Comparison of ENCODE assay signal across 1 cellular context in the genomic region with DNA sequence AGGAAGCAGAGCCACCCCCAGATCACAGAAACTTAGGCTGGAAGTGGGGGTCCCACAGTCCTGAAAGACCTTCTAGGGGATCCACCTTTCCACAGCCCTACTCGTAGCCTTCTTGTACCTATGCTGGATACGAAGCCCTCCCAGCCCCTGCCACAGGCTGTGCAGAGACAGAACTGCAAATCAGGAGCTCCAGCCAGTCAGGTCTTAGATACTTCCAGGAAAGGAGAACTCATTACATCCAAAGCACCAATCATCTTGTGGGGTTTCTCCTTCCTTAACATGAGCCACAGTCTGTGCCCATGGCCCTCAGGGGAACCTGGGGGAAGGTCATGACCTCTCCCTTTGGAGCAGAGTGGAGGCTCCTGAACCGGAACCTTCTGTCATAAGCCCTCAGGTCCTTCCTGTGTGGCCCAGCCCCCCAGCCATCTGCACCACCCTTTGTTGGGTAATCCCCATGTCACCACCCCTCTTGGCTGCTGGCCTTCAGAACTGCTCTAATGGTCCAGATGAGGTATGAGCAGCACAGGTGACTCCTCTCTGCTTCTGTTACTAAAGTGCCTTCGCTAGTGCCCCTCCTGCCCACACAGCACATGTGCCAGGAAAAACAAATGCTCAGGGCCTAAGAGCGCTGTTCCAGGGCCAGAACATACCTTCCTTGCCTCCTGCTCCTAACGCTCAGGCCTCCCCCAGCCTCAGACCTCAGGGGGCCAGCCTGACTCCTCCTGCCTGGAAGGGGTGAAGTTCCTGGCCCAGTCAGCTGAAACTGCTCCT.
TF ChIP-seq lines count a peak whose summit lies in the region.

No MANE protein-coding gene starts in this region.

TF ChIP-seq in HepG2, 621 proteins besides CTCF, POLR2A, EP300 and RAD21 (continued from another document and continues in another):
- TF ChIP-seq, protein P1, sequence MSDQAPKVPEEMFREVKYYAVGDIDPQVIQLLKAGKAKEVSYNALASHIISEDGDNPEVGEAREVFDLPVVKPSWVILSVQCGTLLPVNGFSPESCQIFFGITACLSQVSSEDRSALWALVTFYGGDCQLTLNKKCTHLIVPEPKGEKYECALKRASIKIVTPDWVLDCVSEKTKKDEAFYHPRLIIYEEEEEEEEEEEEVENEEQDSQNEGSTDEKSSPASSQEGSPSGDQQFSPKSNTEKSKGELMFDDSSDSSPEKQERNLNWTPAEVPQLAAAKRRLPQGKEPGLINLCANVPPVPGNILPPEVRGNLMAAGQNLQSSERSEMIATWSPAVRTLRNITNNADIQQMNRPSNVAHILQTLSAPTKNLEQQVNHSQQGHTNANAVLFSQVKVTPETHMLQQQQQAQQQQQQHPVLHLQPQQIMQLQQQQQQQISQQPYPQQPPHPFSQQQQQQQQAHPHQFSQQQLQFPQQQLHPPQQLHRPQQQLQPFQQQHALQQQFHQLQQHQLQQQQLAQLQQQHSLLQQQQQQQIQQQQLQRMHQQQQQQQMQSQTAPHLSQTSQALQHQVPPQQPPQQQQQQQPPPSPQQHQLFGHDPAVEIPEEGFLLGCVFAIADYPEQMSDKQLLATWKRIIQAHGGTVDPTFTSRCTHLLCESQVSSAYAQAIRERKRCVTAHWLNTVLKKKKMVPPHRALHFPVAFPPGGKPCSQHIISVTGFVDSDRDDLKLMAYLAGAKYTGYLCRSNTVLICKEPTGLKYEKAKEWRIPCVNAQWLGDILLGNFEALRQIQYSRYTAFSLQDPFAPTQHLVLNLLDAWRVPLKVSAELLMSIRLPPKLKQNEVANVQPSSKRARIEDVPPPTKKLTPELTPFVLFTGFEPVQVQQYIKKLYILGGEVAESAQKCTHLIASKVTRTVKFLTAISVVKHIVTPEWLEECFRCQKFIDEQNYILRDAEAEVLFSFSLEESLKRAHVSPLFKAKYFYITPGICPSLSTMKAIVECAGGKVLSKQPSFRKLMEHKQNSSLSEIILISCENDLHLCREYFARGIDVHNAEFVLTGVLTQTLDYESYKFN (CRISPR knock-in tag; conservative IDR thresholded peaks at IDR 0.05), result peak; percentile 62
- TF ChIP-seq SIN3A (IDR thresholded peaks at IDR 0.05; ENCODE audit: borderline replicate concordance, low read depth, low read length) (0 out of 2 replicates have a peak, but pooled peaks have one; percentile 25), SP1 (IDR thresholded peaks at IDR 0.05) (no peak), SP1 (CRISPR knock-in tag; IDR thresholded peaks at IDR 0.05) (peak; percentile 35; the same call in 1 of the 2 replicates), ESRRA (CRISPR knock-in tag; IDR thresholded peaks at IDR 0.05; ENCODE audit: low read depth) (peak; percentile 50; the same call in 1 of the 2 replicates), ZNF207 (IDR thresholded peaks at IDR 0.05; ENCODE audit: borderline replicate concordance) (no peak), ELF3 (CRISPR knock-in tag; IDR thresholded peaks at IDR 0.05) (0 out of 2 replicates have a peak, but pooled peaks have one; percentile 27), EED (CRISPR knock-in tag; IDR thresholded peaks at IDR 0.05) (no peak), PHF8 (CRISPR knock-in tag; IDR thresholded peaks at IDR 0.05) (0 out of 2 replicates have a peak, but pooled peaks have one; percentile 19), ZNF674 (CRISPR knock-in tag; IDR thresholded peaks at IDR 0.05; ENCODE audit: low read depth) (no peak), ZNF205 (CRISPR knock-in tag; IDR thresholded peaks at IDR 0.05) (no peak), TCF12 (IDR thresholded peaks at IDR 0.05) (no peak), TCF12 (CRISPR knock-in tag; IDR thresholded peaks at IDR 0.05) (no peak), ZNF232 (CRISPR knock-in tag; IDR thresholded peaks at IDR 0.05; ENCODE audit: borderline replicate concordance) (no peak), TCF7 (IDR thresholded peaks at IDR 0.05; ENCODE audit: low read depth) (0 out of 2 replicates have a peak, but pooled peaks have one; percentile 6), HNRNPK (IDR thresholded peaks at IDR 0.05; ENCODE audit: low read depth, low read length, poor library complexity, severe bottlenecking) (no peak), MED1 (CRISPR knock-in tag; IDR thresholded peaks at IDR 0.05) (peak; percentile 26; the same call in 1 of the 2 replicates), ZSCAN29 (CRISPR knock-in tag; conservative IDR thresholded peaks at IDR 0.05) (peak; percentile 30; the same call in 1 of the 2 replicates), ZBTB8A (CRISPR knock-in tag; IDR thresholded peaks at IDR 0.05; ENCODE audit: borderline replicate concordance, low read depth) (no peak), ZNF816 (CRISPR knock-in tag; IDR thresholded peaks at IDR 0.05; ENCODE audit: borderline replicate concordance) (no peak), MIXL1 (CRISPR knock-in tag; IDR thresholded peaks at IDR 0.05) (no peak), ATF7-NPFF (CRISPR knock-in tag; IDR thresholded peaks at IDR 0.05; ENCODE audit: low read depth) (no peak; the same call in 1 of the 2 replicates), ZFP36L2 (CRISPR knock-in tag; IDR thresholded peaks at IDR 0.05) (no peak), ZNF619 (CRISPR knock-in tag; IDR thresholded peaks at IDR 0.05) (no peak), CHD4 (IDR thresholded peaks at IDR 0.05; ENCODE audit: borderline replicate concordance, low read length) (no peak), ETV5 (CRISPR knock-in tag; IDR thresholded peaks at IDR 0.05; ENCODE audit: borderline replicate concordance) (peak; percentile 85)
- TF ChIP-seq, protein P2, sequence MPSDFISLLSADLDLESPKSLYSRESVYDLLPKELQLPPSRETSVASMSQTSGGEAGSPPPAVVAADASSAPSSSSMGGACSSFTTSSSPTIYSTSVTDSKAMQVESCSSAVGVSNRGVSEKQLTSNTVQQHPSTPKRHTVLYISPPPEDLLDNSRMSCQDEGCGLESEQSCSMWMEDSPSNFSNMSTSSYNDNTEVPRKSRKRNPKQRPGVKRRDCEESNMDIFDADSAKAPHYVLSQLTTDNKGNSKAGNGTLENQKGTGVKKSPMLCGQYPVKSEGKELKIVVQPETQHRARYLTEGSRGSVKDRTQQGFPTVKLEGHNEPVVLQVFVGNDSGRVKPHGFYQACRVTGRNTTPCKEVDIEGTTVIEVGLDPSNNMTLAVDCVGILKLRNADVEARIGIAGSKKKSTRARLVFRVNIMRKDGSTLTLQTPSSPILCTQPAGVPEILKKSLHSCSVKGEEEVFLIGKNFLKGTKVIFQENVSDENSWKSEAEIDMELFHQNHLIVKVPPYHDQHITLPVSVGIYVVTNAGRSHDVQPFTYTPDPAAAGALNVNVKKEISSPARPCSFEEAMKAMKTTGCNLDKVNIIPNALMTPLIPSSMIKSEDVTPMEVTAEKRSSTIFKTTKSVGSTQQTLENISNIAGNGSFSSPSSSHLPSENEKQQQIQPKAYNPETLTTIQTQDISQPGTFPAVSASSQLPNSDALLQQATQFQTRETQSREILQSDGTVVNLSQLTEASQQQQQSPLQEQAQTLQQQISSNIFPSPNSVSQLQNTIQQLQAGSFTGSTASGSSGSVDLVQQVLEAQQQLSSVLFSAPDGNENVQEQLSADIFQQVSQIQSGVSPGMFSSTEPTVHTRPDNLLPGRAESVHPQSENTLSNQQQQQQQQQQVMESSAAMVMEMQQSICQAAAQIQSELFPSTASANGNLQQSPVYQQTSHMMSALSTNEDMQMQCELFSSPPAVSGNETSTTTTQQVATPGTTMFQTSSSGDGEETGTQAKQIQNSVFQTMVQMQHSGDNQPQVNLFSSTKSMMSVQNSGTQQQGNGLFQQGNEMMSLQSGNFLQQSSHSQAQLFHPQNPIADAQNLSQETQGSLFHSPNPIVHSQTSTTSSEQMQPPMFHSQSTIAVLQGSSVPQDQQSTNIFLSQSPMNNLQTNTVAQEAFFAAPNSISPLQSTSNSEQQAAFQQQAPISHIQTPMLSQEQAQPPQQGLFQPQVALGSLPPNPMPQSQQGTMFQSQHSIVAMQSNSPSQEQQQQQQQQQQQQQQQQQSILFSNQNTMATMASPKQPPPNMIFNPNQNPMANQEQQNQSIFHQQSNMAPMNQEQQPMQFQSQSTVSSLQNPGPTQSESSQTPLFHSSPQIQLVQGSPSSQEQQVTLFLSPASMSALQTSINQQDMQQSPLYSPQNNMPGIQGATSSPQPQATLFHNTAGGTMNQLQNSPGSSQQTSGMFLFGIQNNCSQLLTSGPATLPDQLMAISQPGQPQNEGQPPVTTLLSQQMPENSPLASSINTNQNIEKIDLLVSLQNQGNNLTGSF (CRISPR knock-in tag; IDR thresholded peaks at IDR 0.05), result no peak
- TF ChIP-seq, protein P3, sequence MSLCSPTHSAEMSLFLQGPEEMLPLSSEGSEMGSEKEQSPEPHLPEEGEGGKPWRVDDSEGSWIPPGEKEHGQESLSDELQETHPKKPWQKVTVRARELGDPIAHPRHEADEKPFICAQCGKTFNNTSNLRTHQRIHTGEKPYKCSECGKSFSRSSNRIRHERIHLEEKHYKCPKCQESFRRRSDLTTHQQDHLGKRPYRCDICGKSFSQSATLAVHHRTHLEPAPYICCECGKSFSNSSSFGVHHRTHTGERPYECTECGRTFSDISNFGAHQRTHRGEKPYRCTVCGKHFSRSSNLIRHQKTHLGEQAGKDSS (CRISPR knock-in tag; IDR thresholded peaks at IDR 0.05; ENCODE audit: borderline replicate concordance, low read depth), result peak; percentile 38; the same call in 1 of the 2 replicates
- TF ChIP-seq, protein P4, sequence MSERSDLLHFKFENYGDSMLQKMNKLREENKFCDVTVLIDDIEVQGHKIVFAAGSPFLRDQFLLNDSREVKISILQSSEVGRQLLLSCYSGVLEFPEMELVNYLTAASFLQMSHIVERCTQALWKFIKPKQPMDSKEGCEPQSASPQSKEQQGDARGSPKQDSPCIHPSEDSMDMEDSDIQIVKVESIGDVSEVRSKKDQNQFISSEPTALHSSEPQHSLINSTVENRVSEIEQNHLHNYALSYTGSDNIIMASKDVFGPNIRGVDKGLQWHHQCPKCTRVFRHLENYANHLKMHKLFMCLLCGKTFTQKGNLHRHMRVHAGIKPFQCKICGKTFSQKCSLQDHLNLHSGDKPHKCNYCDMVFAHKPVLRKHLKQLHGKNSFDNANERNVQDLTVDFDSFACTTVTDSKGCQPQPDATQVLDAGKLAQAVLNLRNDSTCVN (CRISPR knock-in tag; IDR thresholded peaks at IDR 0.05; ENCODE audit: borderline replicate concordance), result no peak
- TF ChIP-seq, protein P5, sequence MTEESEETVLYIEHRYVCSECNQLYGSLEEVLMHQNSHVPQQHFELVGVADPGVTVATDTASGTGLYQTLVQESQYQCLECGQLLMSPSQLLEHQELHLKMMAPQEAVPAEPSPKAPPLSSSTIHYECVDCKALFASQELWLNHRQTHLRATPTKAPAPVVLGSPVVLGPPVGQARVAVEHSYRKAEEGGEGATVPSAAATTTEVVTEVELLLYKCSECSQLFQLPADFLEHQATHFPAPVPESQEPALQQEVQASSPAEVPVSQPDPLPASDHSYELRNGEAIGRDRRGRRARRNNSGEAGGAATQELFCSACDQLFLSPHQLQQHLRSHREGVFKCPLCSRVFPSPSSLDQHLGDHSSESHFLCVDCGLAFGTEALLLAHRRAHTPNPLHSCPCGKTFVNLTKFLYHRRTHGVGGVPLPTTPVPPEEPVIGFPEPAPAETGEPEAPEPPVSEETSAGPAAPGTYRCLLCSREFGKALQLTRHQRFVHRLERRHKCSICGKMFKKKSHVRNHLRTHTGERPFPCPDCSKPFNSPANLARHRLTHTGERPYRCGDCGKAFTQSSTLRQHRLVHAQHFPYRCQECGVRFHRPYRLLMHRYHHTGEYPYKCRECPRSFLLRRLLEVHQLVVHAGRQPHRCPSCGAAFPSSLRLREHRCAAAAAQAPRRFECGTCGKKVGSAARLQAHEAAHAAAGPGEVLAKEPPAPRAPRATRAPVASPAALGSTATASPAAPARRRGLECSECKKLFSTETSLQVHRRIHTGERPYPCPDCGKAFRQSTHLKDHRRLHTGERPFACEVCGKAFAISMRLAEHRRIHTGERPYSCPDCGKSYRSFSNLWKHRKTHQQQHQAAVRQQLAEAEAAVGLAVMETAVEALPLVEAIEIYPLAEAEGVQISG (CRISPR knock-in tag; IDR thresholded peaks at IDR 0.05), result peak; percentile 17; the same call in 1 of the 2 replicates
- TF ChIP-seq, protein P6, sequence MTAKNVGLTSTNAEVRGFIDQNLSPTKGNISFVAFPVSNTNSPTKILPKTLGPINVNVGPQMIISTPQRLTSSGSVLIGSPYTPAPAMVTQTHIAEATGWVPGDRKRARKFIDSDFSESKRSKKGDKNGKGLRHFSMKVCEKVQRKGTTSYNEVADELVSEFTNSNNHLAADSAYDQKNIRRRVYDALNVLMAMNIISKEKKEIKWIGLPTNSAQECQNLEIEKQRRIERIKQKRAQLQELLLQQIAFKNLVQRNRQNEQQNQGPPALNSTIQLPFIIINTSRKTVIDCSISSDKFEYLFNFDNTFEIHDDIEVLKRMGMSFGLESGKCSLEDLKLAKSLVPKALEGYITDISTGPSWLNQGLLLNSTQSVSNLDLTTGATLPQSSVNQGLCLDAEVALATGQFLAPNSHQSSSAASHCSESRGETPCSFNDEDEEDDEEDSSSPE (CRISPR knock-in tag; IDR thresholded peaks at IDR 0.05), result no peak
- TF ChIP-seq, protein P7, sequence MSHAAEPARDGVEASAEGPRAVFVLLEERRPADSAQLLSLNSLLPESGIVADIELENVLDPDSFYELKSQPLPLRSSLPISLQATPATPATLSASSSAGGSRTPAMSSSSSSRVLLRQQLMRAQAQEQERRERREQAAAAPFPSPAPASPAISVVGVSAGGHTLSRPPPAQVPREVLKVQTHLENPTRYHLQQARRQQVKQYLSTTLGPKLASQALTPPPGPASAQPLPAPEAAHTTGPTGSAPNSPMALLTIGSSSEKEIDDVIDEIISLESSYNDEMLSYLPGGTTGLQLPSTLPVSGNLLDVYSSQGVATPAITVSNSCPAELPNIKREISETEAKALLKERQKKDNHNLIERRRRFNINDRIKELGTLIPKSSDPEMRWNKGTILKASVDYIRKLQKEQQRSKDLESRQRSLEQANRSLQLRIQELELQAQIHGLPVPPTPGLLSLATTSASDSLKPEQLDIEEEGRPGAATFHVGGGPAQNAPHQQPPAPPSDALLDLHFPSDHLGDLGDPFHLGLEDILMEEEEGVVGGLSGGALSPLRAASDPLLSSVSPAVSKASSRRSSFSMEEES (CRISPR knock-in tag; IDR thresholded peaks at IDR 0.05), result 0 out of 2 replicates have a peak, but pooled peaks have one; percentile 56
- TF ChIP-seq, protein P8, sequence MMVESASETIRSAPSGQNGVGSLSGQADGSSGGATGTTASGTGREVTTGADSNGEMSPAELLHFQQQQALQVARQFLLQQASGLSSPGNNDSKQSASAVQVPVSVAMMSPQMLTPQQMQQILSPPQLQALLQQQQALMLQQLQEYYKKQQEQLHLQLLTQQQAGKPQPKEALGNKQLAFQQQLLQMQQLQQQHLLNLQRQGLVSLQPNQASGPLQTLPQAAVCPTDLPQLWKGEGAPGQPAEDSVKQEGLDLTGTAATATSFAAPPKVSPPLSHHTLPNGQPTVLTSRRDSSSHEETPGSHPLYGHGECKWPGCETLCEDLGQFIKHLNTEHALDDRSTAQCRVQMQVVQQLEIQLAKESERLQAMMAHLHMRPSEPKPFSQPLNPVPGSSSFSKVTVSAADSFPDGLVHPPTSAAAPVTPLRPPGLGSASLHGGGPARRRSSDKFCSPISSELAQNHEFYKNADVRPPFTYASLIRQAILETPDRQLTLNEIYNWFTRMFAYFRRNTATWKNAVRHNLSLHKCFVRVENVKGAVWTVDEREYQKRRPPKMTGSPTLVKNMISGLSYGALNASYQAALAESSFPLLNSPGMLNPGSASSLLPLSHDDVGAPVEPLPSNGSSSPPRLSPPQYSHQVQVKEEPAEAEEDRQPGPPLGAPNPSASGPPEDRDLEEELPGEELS (CRISPR knock-in tag; IDR thresholded peaks at IDR 0.05), result 0 out of 2 replicates have a peak, but pooled peaks have one; percentile 21
- TF ChIP-seq, protein P9, sequence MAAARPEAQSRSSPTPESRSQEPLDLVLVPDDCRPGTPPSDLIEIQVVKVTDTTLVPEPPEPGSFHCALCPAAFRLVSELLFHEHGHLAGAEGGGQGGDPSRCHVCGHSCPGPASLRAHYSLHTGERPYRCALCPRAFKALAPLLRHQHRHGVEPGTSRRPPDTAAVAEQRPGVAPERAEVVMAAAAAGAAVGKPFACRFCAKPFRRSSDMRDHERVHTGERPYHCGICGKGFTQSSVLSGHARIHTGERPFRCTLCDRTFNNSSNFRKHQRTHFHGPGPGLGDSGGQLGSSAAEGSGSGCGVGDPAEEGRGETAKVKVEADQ (CRISPR knock-in tag; IDR thresholded peaks at IDR 0.05; ENCODE audit: borderline replicate concordance), result no peak
